1 cellular context compared by ENCODE assay signal in genomic region chr20:402898-403581, GRCh38.
TF ChIP-seq lines count a peak whose summit lies in the region.

No MANE protein-coding gene starts in this region.

TF ChIP-seq in liver, 16 proteins besides CTCF, POLR2A, EP300 and RAD21 (continued from another document):
- TF ChIP-seq REST (IDR thresholded peaks at IDR 0.05) (no peak), YY1 (IDR thresholded peaks at IDR 0.05) (no peak), RXRA (IDR thresholded peaks at IDR 0.05) (no peak), FOXA2 (IDR thresholded peaks at IDR 0.05) (no peak), EGR1 (IDR thresholded peaks at IDR 0.05; ENCODE audit: low read depth in 2 of 2) (no peak), JUND (IDR thresholded peaks at IDR 0.05) (no peak), MAX (IDR thresholded peaks at IDR 0.05) (no peak)
